Comparison of ENCODE assay signal across 1 cellular context in the genomic region with DNA sequence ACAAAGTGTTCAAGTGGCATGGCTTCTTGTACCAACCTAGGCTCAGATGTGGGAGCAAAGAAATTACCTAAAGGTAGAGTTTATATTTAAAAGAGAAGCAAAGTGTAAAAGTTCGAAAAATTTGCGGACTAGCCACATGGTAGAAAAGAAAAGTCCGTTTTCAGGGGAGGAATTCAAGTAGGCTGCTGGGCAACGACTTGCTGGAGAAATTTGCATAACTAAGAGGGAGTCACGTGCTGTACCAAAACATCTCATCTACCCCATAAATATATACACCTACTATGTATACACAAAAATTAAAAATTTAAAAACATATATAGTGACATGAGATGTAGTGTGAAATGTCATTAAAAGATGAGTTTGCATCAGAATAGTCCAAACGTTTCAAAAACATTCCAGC.
TF ChIP-seq lines count a peak whose summit lies in the region.

No MANE protein-coding gene starts in this region.

TF ChIP-seq in K562, 482 proteins besides CTCF, POLR2A, EP300 and RAD21:
- TF ChIP-seq ZBTB8A (IDR thresholded peaks at IDR 0.05; ENCODE audit: partially characterized antibody): no peak
- TF ChIP-seq KDM4B (IDR thresholded peaks at IDR 0.05; ENCODE audit: borderline replicate concordance in 2 of 2, low read depth in 1 of 2): no peak
- TF ChIP-seq USF2 (CRISPR knock-in tag; IDR thresholded peaks at IDR 0.05): peak; percentile 37
- TF ChIP-seq ZBTB43 (CRISPR knock-in tag; IDR thresholded peaks at IDR 0.05): no peak
TF ChIP-seq in K562: peak in this region for 1.
